26 cellular contexts compared by ENCODE assay signal in genomic region chr12:24404086-24404815, GRCh38.
DNase-seq lines count a peak whose midpoint lies in the region; ATAC-seq and TF ChIP-seq lines count a peak whose summit lies in the region.
"Had no signal": no experiment of that assay in that cellular context is flagged by ENCODE, and none has a peak within 500 bp of the region (broad histone marks: within the 10 kb centered on the region; RNA-seq: fewer than 3 reads in every experiment).

No MANE protein-coding gene starts in this region.

- H3K9me3 ChIP-seq in IMR-90 (ENCODE audit: control insufficient read depth, insufficient read depth, low read length) = no peaks in the 10 kb centered on the region
- H3K9me3 ChIP-seq: BLaER1, lower lobe of right lung had no signal

- peak overlapping the region; percentile 84; the same call in 1 of the 2 replicates for H3K18ac ChIP-seq in IMR-90 (ENCODE audit: low read depth, low read length)

- H4K5ac ChIP-seq in IMR-90 (ENCODE audit: low read depth, low read length) = 0 out of 2 replicates have a peak overlapping the region, but pooled peaks have one; percentile 31

- peak overlapping the region; percentile 71 for H2BK120ac ChIP-seq in IMR-90 (ENCODE audit: low read depth, low read length)

- H3K14ac ChIP-seq in IMR-90 (replicated peaks; ENCODE audit: low read depth, low read length) = no peak overlapping the region

- H2AK5ac ChIP-seq in IMR-90 (ENCODE audit: low read depth, low read length) = peak overlapping the region; percentile 41

- TF ChIP-seq CTCF in IMR-90 (conservative IDR thresholded peaks at IDR 0.05; ENCODE audit: low read depth, low read length) (no peak), brain microvascular endothelial cell (IDR thresholded peaks at IDR 0.05; ENCODE audit: low read depth, low read length, missing control alignments) (no peak)

- H3K4me3 ChIP-seq in IMR-90 (ENCODE audit: insufficient read depth, low read depth, low read length) (no peak overlapping the region), brain microvascular endothelial cell (ENCODE audit: low read depth, low read length) (no peak overlapping the region)
- H3K4me3 ChIP-seq: BLaER1, GM12878, lower lobe of right lung had no signal

- H2BK15ac ChIP-seq in IMR-90 (ENCODE audit: low read depth, low read length) = no peak overlapping the region

- H3K4me1 ChIP-seq in IMR-90 (ENCODE audit: control insufficient read depth, insufficient read depth, low read length) = peaks cover 4% of the 10 kb centered on the region; the same call in 1 of the 2 replicates
- H3K4me1 ChIP-seq: lower lobe of right lung had no signal

- no peaks in the 10 kb centered on the region; the same call in 1 of the 2 replicates for H3K9me1 ChIP-seq in IMR-90 (ENCODE audit: insufficient read depth, low read length)

- H3K27me3 ChIP-seq in IMR-90 (ENCODE audit: control insufficient read depth, insufficient read depth, low read length) (no peaks in the 10 kb centered on the region), brain microvascular endothelial cell (replicated peaks) (no peaks in the 10 kb centered on the region)
- H3K27me3 ChIP-seq: BLaER1 had no signal

- H3K4ac ChIP-seq in IMR-90 (ENCODE audit: low read depth, low read length) = peak overlapping the region; percentile 42

- no peak overlapping the region for H3K56ac ChIP-seq in IMR-90 (ENCODE audit: extremely low read depth, insufficient read depth, low read length)

- dilution Hi-C loops in IMR-90 (cut with HindIII; ENCODE audit: low sequenced_read_pairs, unreplicated experiment) = no loop called here

- H4K8ac ChIP-seq in IMR-90 (ENCODE audit: low read depth in 2 of 2, low read length in 2 of 2) = peak overlapping the region; percentile 2 to 46; a peak in 3 of 4 replicates

- BruUV-seq in IMR-90 (replicated peaks; lab: Mats Ljungman, UMichigan) = no TSS peak

- peak overlapping the region; percentile 85 for H2BK5ac ChIP-seq in IMR-90 (ENCODE audit: low read depth, low read length, poor library complexity, severe bottlenecking)

- no peak overlapping the region for H2AFZ ChIP-seq in IMR-90 (replicated peaks; ENCODE audit: low read length, poor library complexity)

- intact Hi-C loops in IMR-90 (cut with micrococcal nuclease) = no loop called here

- H3K4me2 ChIP-seq in IMR-90 (ENCODE audit: low read depth, low read length) = peak overlapping the region; percentile 54; the same call in 1 of the 2 replicates
- H3K4me2 ChIP-seq: BLaER1 had no signal

- H3K36me3 ChIP-seq in IMR-90 (ENCODE audit: control insufficient read depth, insufficient read depth, low read length) (0 out of 2 replicates have a peak, but pooled peaks cover 1% of the 10 kb centered on the region), brain microvascular endothelial cell (replicated peaks) (no peaks in the 10 kb centered on the region)
- H3K36me3 ChIP-seq: BLaER1, lower lobe of right lung had no signal

- peaks cover 0 to 4% of the 10 kb centered on the region in 2 experiments; a peak in 1 of 4 replicates for H3K79me1 ChIP-seq in IMR-90 (ENCODE audit: low read depth in 1 of 2, low read length in 2 of 2)

- H3K23ac ChIP-seq in IMR-90 (ENCODE audit: low read depth, low read length) = no peak overlapping the region

- peak overlapping the region; percentile 71 for H4K91ac ChIP-seq in IMR-90 (ENCODE audit: insufficient read depth, low read depth, low read length)

- POLR2A ChIA-PET in IMR-90 (lab: Charles Lee; ENCODE audit: unreplicated experiment) = no interaction called here

- no peak for TF ChIP-seq POLR2A in IMR-90 (IDR thresholded peaks at IDR 0.05; ENCODE audit: low read depth, low read length)

- no peak overlapping the region for H2AK9ac ChIP-seq in IMR-90 (replicated peaks; ENCODE audit: low read depth, low read length, poor library complexity)

- H2BK20ac ChIP-seq in IMR-90 (ENCODE audit: low read depth, low read length) = peak overlapping the region; percentile 55; the same call in 1 of the 2 replicates

- in situ Hi-C loops in IMR-90 (cut with MboI; ENCODE audit: low sequenced_read_pairs) (no loop called here), brain microvascular endothelial cell (cut with HindIII; ENCODE audit: low pct_ligation_motif_present, low sequenced_read_pairs) (no loop called here)

- no peak overlapping the region for H3K9ac ChIP-seq in IMR-90 (ENCODE audit: low read depth, low read length)
- H3K9ac ChIP-seq: BLaER1 had no signal

- CTCF ChIA-PET in IMR-90 (lab: Yijun Ruan, JAX) = interaction anchor here (0.6 kb wide), 1 partner anchor 369 kb away, joined by 3 read pairs; no protein-coding TSS in a partner anchor

- WGBS in IMR-90 (ENCODE audit: extremely low coverage in 2 of 2, insufficient read length in 1 of 2), 2 experiments = 8% methylated on average over 2 of the region's 6 CpGs; no CpG with 5 or more reads in 1 of the 2 experiments

- H3K27ac ChIP-seq in IMR-90 (ENCODE audit: insufficient read depth, low read length) (peak overlapping the region; percentile 84), brain microvascular endothelial cell (no peak overlapping the region)
- H3K27ac ChIP-seq: BLaER1, lower lobe of right lung had no signal

- H4K20me1 ChIP-seq in IMR-90 (ENCODE audit: insufficient read depth, low read length) = no peaks in the 10 kb centered on the region
- H4K20me1 ChIP-seq: BLaER1 had no signal

- ATAC-seq in IMR-90 (ENCODE audit: low read depth) (peak; percentile 96), GM18867 (IDR thresholded peaks at IDR 0.05; ENCODE audit: unreplicated experiment) (no peak)
- ATAC-seq: activated CD4-positive, CD25-positive, alpha-beta regulatory T cell treated with anti-CD3 and anti-CD28 coated beads, Interleukin-2, amount 50 U/mL, for 24 hours; activated CD8-positive, alpha-beta T cell treated with anti-CD3 and anti-CD28 coated beads, Interleukin-2, amount 10 ng/mL, durations not matched to agents 7 days and 5 days; GM12878; HCT116; T-cell had no signal

- TF ChIP-seq RAD21 in IMR-90 (IDR thresholded peaks at IDR 0.05; ENCODE audit: low read length) = no peak

- peak; percentile 44 for DNase-seq in AG08396 (ENCODE audit: low spot score)
- peak; percentile 87 for DNase-seq in IMR-90
- DNase-seq in brain microvascular endothelial cell = peak; percentile 34
- DNase-seq in iris pigment epithelial cell (ENCODE audit: low read depth) = peak; percentile 86
- no peak for DNase-seq in NAMALWA (ENCODE audit: low spot score)
- no peak for DNase-seq in cortex of kidney (lab: John Stamatoyannopoulos, UW)
- no peak for DNase-seq in GM19240 (ENCODE audit: insufficient read length, low spot score)
- DNase-seq: activated CD8-positive, alpha-beta T cell treated with anti-CD3 and anti-CD28 coated beads, Interleukin-2, amount 10 ng/mL, durations not matched to agents 7 days and 5 days; activated effector memory CD4-positive, alpha-beta T cell treated with anti-CD3 and anti-CD28 coated beads, Interleukin-2, amount 50 U/mL, for 16 hours; activated naive CD8-positive, alpha-beta T cell treated with anti-CD3 and anti-CD28 coated beads, Interleukin-2, amount 10 ng/mL, durations not matched to agents 7 days and 5 days; activated T-cell treated with anti-CD3 and anti-CD28 coated beads for 4 hours; COR-L47; DMS79; effector memory CD4-positive, alpha-beta T cell; erythroblast; lower lobe of right lung; NCI-H2081; NCI-H446; NK-92 treated with Interleukin-12 subunit alpha and Interleukin-12 subunit beta, amount 100 ng/mL, for 24 hours; stimulated activated CD8-positive, alpha-beta memory T cell treated with anti-CD3 and anti-CD28 coated beads, Interleukin-4, amount 100 ng/mL, for 48 hours; T-cell had no signal

TF ChIP-seq in IMR-90, 13 proteins besides CTCF, POLR2A, EP300 and RAD21:
- TF ChIP-seq CEBPB (IDR thresholded peaks at IDR 0.05; ENCODE audit: low read depth, low read length) (peak; percentile 94), USF2 (IDR thresholded peaks at IDR 0.05; ENCODE audit: low read depth, low read length) (no peak), NFE2L2 (IDR thresholded peaks at IDR 0.05; ENCODE audit: low read depth, low read length) (0 out of 2 replicates have a peak, but pooled peaks have one; percentile 14)
TF ChIP-seq in IMR-90: peak in this region for 2.

Comparison
In these comparisons a context has a peak if more than half of its experiments do, and no peak if none do; other contexts are left out.
1. DNase-seq: peak in AG08396 (single experiment), IMR-90 (single experiment), brain microvascular endothelial cell (single experiment) and iris pigment epithelial cell (single experiment); none in NAMALWA (single experiment), cortex of kidney (single experiment) and GM19240 (single experiment).